Comparison of ENCODE assay signal across 25 cellular contexts in genomic region chr20:4153661-4154238, GRCh38. TPM values are rescaled to one million over a fixed set of nuclear protein-coding genes. Genes with fewer than 3 reads are reported as not detected.
DNase-seq lines count a peak whose midpoint lies in the region; ATAC-seq and TF ChIP-seq lines count a peak whose summit lies in the region.
"Had no signal": no experiment of that assay in that cellular context is flagged by ENCODE, and none has a peak within 500 bp of the region (broad histone marks: within the 10 kb centered on the region; RNA-seq: fewer than 3 reads in every experiment).

No MANE protein-coding gene starts in this region.

- ATAC-seq in left colon: peak; percentile 56
- ATAC-seq: natural killer cell treated with Interleukin-12 subunit alpha and Interleukin-12 subunit beta and Interleukin-15 and Interleukin-18, amount 100 ng/mL, for 72 hours; stimulated activated memory B cell treated with anti-CD40 and anti-IgM and Interleukin-4, amounts not matched to agents 10 μg/mL and 1 μg/mL and 100 μg/mL, for 72 hours had no signal

- H3K4me3 ChIP-seq in stomach (no peak overlapping the region), foreskin fibroblast (ENCODE audit: low read depth in 1 of 2, low read length in 2 of 2) (no peak overlapping the region)
- H3K4me3 ChIP-seq: testis had no signal

- peak overlapping the region in 4 of 5 donors; percentile 6 to 59 (median 22) for H3K27ac ChIP-seq in stomach
- H3K27ac ChIP-seq: 22Rv1, testis, WERI-Rb-1 had no signal

- 51 to 68% (median 58%) methylated on average over 7 of the region's 7 CpGs for WGBS in stomach, 5 donors

- H3K27me3 Mint-ChIP-seq in activated T-helper 2 cell treated with anti-CD3 and anti-CD28 coated beads, Interferon-gamma antibody, Interleukin-2, Interleukin-4, amounts not matched to agents 10 μg/mL and 5 μg/mL and 100 μg/mL, durations not matched to agents 14 hours and 24 hours and 36 hours (ENCODE audit: low read depth): peaks cover 10% of the 10 kb centered on the region

- TF ChIP-seq EP300 in stomach (IDR thresholded peaks at IDR 0.05): no peak

- H3K4me3 Mint-ChIP-seq in activated T-helper 2 cell treated with anti-CD3 and anti-CD28 coated beads, Interferon-gamma antibody, Interleukin-2, Interleukin-4, amounts not matched to agents 10 μg/mL and 5 μg/mL and 100 μg/mL, durations not matched to agents 14 hours and 24 hours and 36 hours (ENCODE audit: low read depth): no peak overlapping the region
- H3K4me3 Mint-ChIP-seq: activated CD4-positive, alpha-beta T cell treated with anti-CD3 and anti-CD28 coated beads, Interleukin-2, amount 10 ng/mL, durations not matched to agents 7 days and 5 days; activated naive CD4-positive, alpha-beta T cell treated with anti-CD3 and anti-CD28 coated beads, Interleukin-2, amount 50 U/mL, for 24 hours; activated T-helper 1 cell treated with anti-CD3 and anti-CD28 coated beads, Interleukin-12 subunit alpha, Interleukin-12 subunit beta, Interleukin-2, Interleukin-4 antibody, amounts not matched to agents 30 ng/mL and 10 ng/mL and 1 ng/mL, durations not matched to agents 14 hours and 24 hours and 36 hours; B cell; natural killer cell treated with Interleukin-12 subunit alpha and Interleukin-12 subunit beta and Interleukin-15 and Interleukin-18, amount 100 ng/mL, for 72 hours; stimulated activated memory B cell treated with anti-CD40 and anti-IgM and Interleukin-4, amounts not matched to agents 10 μg/mL and 1 μg/mL and 100 μg/mL, for 72 hours; T-helper 2 cell treated with Interferon-gamma antibody and Interleukin-4, amounts not matched to agents 5 μg/mL and 100 μg/mL, for 36 hours had no signal

- H3K27me3 ChIP-seq in stomach: peaks cover 0 to 11% (median 0%) of the 10 kb centered on the region in 3 donors
- H3K27me3 ChIP-seq: testis had no signal

- H3K4me1 Mint-ChIP-seq in activated T-helper 2 cell treated with anti-CD3 and anti-CD28 coated beads, Interferon-gamma antibody, Interleukin-2, Interleukin-4, amounts not matched to agents 10 μg/mL and 5 μg/mL and 100 μg/mL, durations not matched to agents 14 hours and 24 hours and 36 hours (ENCODE audit: low read depth): peaks cover 29% of the 10 kb centered on the region

- H3K9me3 Mint-ChIP-seq in activated T-helper 2 cell treated with anti-CD3 and anti-CD28 coated beads, Interferon-gamma antibody, Interleukin-2, Interleukin-4, amounts not matched to agents 10 μg/mL and 5 μg/mL and 100 μg/mL, durations not matched to agents 14 hours and 24 hours and 36 hours: no peaks in the 10 kb centered on the region
- H3K9me3 Mint-ChIP-seq: activated CD4-positive, alpha-beta T cell treated with anti-CD3 and anti-CD28 coated beads, Interleukin-2, amount 10 ng/mL, durations not matched to agents 7 days and 5 days; activated naive CD4-positive, alpha-beta T cell treated with anti-CD3 and anti-CD28 coated beads, Interleukin-2, amount 50 U/mL, for 24 hours; activated T-helper 1 cell treated with anti-CD3 and anti-CD28 coated beads, Interleukin-12 subunit alpha, Interleukin-12 subunit beta, Interleukin-2, Interleukin-4 antibody, amounts not matched to agents 30 ng/mL and 10 ng/mL and 1 ng/mL, durations not matched to agents 14 hours and 24 hours and 36 hours; natural killer cell treated with Interleukin-12 subunit alpha and Interleukin-12 subunit beta and Interleukin-15 and Interleukin-18, amount 100 ng/mL, for 72 hours; stimulated activated memory B cell treated with anti-CD40 and anti-IgM and Interleukin-4, amounts not matched to agents 10 μg/mL and 1 μg/mL and 100 μg/mL, for 72 hours; T-helper 2 cell treated with Interferon-gamma antibody and Interleukin-4, amounts not matched to agents 5 μg/mL and 100 μg/mL, for 36 hours had no signal

- TF ChIP-seq CTCF in stomach (IDR thresholded peaks at IDR 0.05) (no peak), foreskin fibroblast (IDR thresholded peaks at IDR 0.05; ENCODE audit: low read depth, low read length) (no peak)

- H3K36me3 Mint-ChIP-seq in activated T-helper 2 cell treated with anti-CD3 and anti-CD28 coated beads, Interferon-gamma antibody, Interleukin-2, Interleukin-4, amounts not matched to agents 10 μg/mL and 5 μg/mL and 100 μg/mL, durations not matched to agents 14 hours and 24 hours and 36 hours (ENCODE audit: low read depth): peaks cover 25% of the 10 kb centered on the region
- H3K36me3 Mint-ChIP-seq: activated naive CD4-positive, alpha-beta T cell treated with anti-CD3 and anti-CD28 coated beads, Interleukin-2, amount 50 U/mL, for 24 hours; natural killer cell treated with Interleukin-12 subunit alpha and Interleukin-12 subunit beta and Interleukin-15 and Interleukin-18, amount 100 ng/mL, for 72 hours; stimulated activated memory B cell treated with anti-CD40 and anti-IgM and Interleukin-4, amounts not matched to agents 10 μg/mL and 1 μg/mL and 100 μg/mL, for 72 hours had no signal

- peaks cover 31 to 73% (median 49%) of the 10 kb centered on the region in 4 donors for H3K4me1 ChIP-seq in stomach

- H3K27ac Mint-ChIP-seq in activated T-helper 2 cell treated with anti-CD3 and anti-CD28 coated beads, Interferon-gamma antibody, Interleukin-2, Interleukin-4, amounts not matched to agents 10 μg/mL and 5 μg/mL and 100 μg/mL, durations not matched to agents 14 hours and 24 hours and 36 hours: peak overlapping the region; percentile 22
- H3K27ac Mint-ChIP-seq: activated CD4-positive, alpha-beta T cell treated with anti-CD3 and anti-CD28 coated beads, Interleukin-2, amount 10 ng/mL, durations not matched to agents 7 days and 5 days; activated naive CD4-positive, alpha-beta T cell treated with anti-CD3 and anti-CD28 coated beads, Interleukin-2, amount 50 U/mL, for 24 hours; activated T-helper 1 cell treated with anti-CD3 and anti-CD28 coated beads, Interleukin-12 subunit alpha, Interleukin-12 subunit beta, Interleukin-2, Interleukin-4 antibody, amounts not matched to agents 30 ng/mL and 10 ng/mL and 1 ng/mL, durations not matched to agents 14 hours and 24 hours and 36 hours; B cell; natural killer cell treated with Interleukin-12 subunit alpha and Interleukin-12 subunit beta and Interleukin-15 and Interleukin-18, amount 100 ng/mL, for 72 hours; progenitor cell of endocrine pancreas; stimulated activated memory B cell treated with anti-CD40 and anti-IgM and Interleukin-4, amounts not matched to agents 10 μg/mL and 1 μg/mL and 100 μg/mL, for 72 hours; T-helper 2 cell treated with Interferon-gamma antibody and Interleukin-4, amounts not matched to agents 5 μg/mL and 100 μg/mL, for 36 hours had no signal

- H3K36me3 ChIP-seq in stomach: no peaks in the 10 kb centered on the region
- H3K36me3 ChIP-seq: WERI-Rb-1 had no signal

- no peaks in the 10 kb centered on the region for H3K9me3 ChIP-seq in stomach
- H3K9me3 ChIP-seq: Caco-2, SK-N-SH, testis had no signal

- no peak for TF ChIP-seq POLR2A in stomach (IDR thresholded peaks at IDR 0.05)

- intact Hi-C loops in activated T-helper 2 cell treated with anti-CD3 and anti-CD28 coated beads, Interferon-gamma antibody, Interleukin-2, Interleukin-4, amounts not matched to agents 10 μg/mL and 5 μg/mL and 100 μg/mL, durations not matched to agents 14 hours and 24 hours and 36 hours (cut with micrococcal nuclease): no loop called here
- intact Hi-C loops in left colon (cut with DNase I, micrococcal nuclease): no loop called here
- intact Hi-C loops in stomach (cut with DNase I; ENCODE audit: low total_unique reads): no loop called here

- DNase-seq in NCI-H2029 (lab: John Stamatoyannopoulos, UW) (peak; percentile 10), NCI-H2029 treated with DMSO at 0.1 percent for 48 hours (lab: John Stamatoyannopoulos, UW) (no peak), left colon (no peak), stomach (no peak), foreskin fibroblast (no peak), HuH-7 (ENCODE audit: low spot score) (no peak), NCI-H524 (lab: John Stamatoyannopoulos, UW) (no peak)
- DNase-seq in activated T-helper 2 cell treated with anti-CD3 and anti-CD28 coated beads, Interferon-gamma antibody, Interleukin-2, Interleukin-4, amounts not matched to agents 10 μg/mL and 5 μg/mL and 100 μg/mL, durations not matched to agents 14 hours and 24 hours and 36 hours (ENCODE audit: low spot score): no peak
- DNase-seq: activated CD4-positive, alpha-beta T cell treated with anti-CD3 and anti-CD28 coated beads, Interleukin-2, amount 10 ng/mL, durations not matched to agents 7 days and 5 days; Caco-2; glutamatergic neuron; NCI-H1105; NCI-H2081; NCI-H446; SK-N-SH; testis; WERI-Rb-1 had no signal

RNA-seq across cellular contexts. Expression of gene SMOX, which starts 5.1 kb away (rescaled TPM):
- 36.4 and 38.7 TPM in 2 replicates for total RNA-seq in activated T-helper 2 cell treated with anti-CD3 and anti-CD28 coated beads, Interferon-gamma antibody, Interleukin-2, Interleukin-4, amounts not matched to agents 10 μg/mL and 5 μg/mL and 100 μg/mL, durations not matched to agents 14 hours and 24 hours and 36 hours
- total RNA-seq in left colon (1 to 10 TPM; 4.9 to 7.2 TPM), stomach (10 to 100 TPM in 1 of 5 donors, 1 to 10 TPM in 3, not detected in 1; 3.1 to 50.4 (median 6.1) TPM)
- polyA plus RNA-seq in stomach: 10 to 100 TPM; 15.4 to 39.2 (median 30.2) TPM
- total RNA-seq: B cell had no signal
